In genomic region chr9:114344188-114344566, GRCh38 we compare ENCODE assay signal across 1 cellular context.
TF ChIP-seq lines count a peak whose summit lies in the region.

No MANE protein-coding gene starts in this region.

TF ChIP-seq in SK-N-SH treated with all-trans-retinoic acid at 6 μM for 48 hours, 23 proteins besides CTCF, POLR2A, EP300 and RAD21 (continued from another document):
- TF ChIP-seq CSRNP3 (CRISPR knock-in tag; IDR thresholded peaks at IDR 0.05), result no peak
- no peak for TF ChIP-seq SNAI2 (CRISPR knock-in tag; IDR thresholded peaks at IDR 0.05)
- TF ChIP-seq ZNF70 (CRISPR knock-in tag; IDR thresholded peaks at IDR 0.05), result no peak
- no peak for TF ChIP-seq BACH2 (CRISPR knock-in tag; IDR thresholded peaks at IDR 0.05; ENCODE audit: borderline replicate concordance)
- no peak for TF ChIP-seq ZC3H10 (CRISPR knock-in tag; IDR thresholded peaks at IDR 0.05)
